In the genomic region with DNA sequence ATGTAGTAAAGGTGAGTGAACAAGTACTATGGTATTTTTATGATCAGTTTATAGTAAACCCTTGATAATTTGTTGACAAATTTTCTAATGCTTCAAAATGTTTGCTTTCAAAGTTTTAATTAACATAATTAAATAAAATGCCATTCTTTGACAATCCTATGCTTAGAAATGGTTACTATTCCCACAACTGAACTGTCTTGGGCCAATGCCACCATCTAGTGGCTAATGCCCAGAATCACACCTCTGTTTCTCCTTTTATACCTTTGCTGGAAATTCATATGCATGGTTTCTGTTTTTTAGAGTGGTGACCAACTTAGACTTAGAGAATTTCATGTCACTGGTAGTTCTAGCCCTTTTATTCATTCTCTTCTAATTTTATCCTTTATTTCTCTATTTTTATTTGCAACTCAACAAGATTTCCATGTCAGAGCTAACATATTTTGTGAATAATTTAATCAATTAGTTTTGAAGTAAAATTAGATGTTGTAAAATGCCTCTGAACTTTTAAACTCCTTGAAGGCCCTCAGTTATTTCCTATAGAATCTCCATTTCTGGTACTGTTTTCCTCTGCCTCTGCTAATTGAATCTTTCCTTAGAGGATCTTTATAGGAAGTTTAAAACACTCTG, we compare ENCODE assay signal across 8 cellular contexts. TPM values are rescaled to one million over a fixed set of nuclear protein-coding genes. Genes with fewer than 3 reads are reported as not detected.
DNase-seq lines count a peak whose midpoint lies in the region; ATAC-seq, FAIRE-seq and TF ChIP-seq lines count a peak whose summit lies in the region.

No MANE protein-coding gene starts in this region.

- DNase-seq in GM06990 (ENCODE audit: extremely low read depth, insufficient read length) (peak; percentile 29), foreskin fibroblast (peak; percentile 40 to 78), occipital lobe (lab: John Stamatoyannopoulos, UW) (peak; percentile 42), urothelium cell line (ENCODE audit: low spot score) (peak; percentile 38)
- DNase-seq in activated T-helper 1 cell treated with anti-CD3 and anti-CD28 coated beads, Interleukin-12 subunit alpha, Interleukin-12 subunit beta, Interleukin-2, Interleukin-4 antibody, amounts not matched to agents 30 ng/mL and 10 ng/mL and 1 ng/mL, durations not matched to agents 14 hours and 24 hours and 36 hours (ENCODE audit: low spot score): peak; percentile 35

- no peak overlapping the region for H2AFZ ChIP-seq in OCI-LY3 (ENCODE audit: low read depth, low read length)

- peaks cover 3% of the 10 kb centered on the region; the same call in 1 of the 2 replicates for H3K4me1 ChIP-seq in OCI-LY3 (ENCODE audit: low read length)

- H3K4me3 Mint-ChIP-seq in activated T-helper 1 cell treated with anti-CD3 and anti-CD28 coated beads, Interleukin-12 subunit alpha, Interleukin-12 subunit beta, Interleukin-2, Interleukin-4 antibody, amounts not matched to agents 30 ng/mL and 10 ng/mL and 1 ng/mL, durations not matched to agents 14 hours and 24 hours and 36 hours: no peak overlapping the region

- H3K27ac ChIP-seq in OCI-LY3 (ENCODE audit: low read length): no peak overlapping the region

- H3K27ac Mint-ChIP-seq in activated T-helper 1 cell treated with anti-CD3 and anti-CD28 coated beads, Interleukin-12 subunit alpha, Interleukin-12 subunit beta, Interleukin-2, Interleukin-4 antibody, amounts not matched to agents 30 ng/mL and 10 ng/mL and 1 ng/mL, durations not matched to agents 14 hours and 24 hours and 36 hours: no peak overlapping the region

- H3K4me3 ChIP-seq in GM06990 (replicated peaks; ENCODE audit: low read depth, low read length) (no peak overlapping the region), OCI-LY3 (ENCODE audit: low read length) (no peak overlapping the region), foreskin fibroblast (ENCODE audit: low read depth in 1 of 2, low read length in 2 of 2) (no peak overlapping the region)

- ATAC-seq in HG03565 (IDR thresholded peaks at IDR 0.05; ENCODE audit: unreplicated experiment) (peak; percentile 67), HG03520 (IDR thresholded peaks at IDR 0.05; ENCODE audit: unreplicated experiment) (no peak)

- H3K9me3 Mint-ChIP-seq in activated T-helper 1 cell treated with anti-CD3 and anti-CD28 coated beads, Interleukin-12 subunit alpha, Interleukin-12 subunit beta, Interleukin-2, Interleukin-4 antibody, amounts not matched to agents 30 ng/mL and 10 ng/mL and 1 ng/mL, durations not matched to agents 14 hours and 24 hours and 36 hours: no peaks in the 10 kb centered on the region

- TF ChIP-seq CTCF in GM06990 (IDR thresholded peaks at IDR 0.05; ENCODE audit: insufficient read depth, low read length, poor library complexity, severe bottlenecking) (peak; percentile 76), OCI-LY3 (IDR thresholded peaks at IDR 0.05; ENCODE audit: low read depth, low read length) (peak; percentile 77), foreskin fibroblast (IDR thresholded peaks at IDR 0.05; ENCODE audit: low read depth, low read length) (peak; percentile 70)

- no peaks in the 10 kb centered on the region for H3K27me3 ChIP-seq in GM06990 (replicated peaks; ENCODE audit: control insufficient read depth, insufficient read depth, low read length)
- H3K27me3 ChIP-seq in OCI-LY3 (ENCODE audit: low read depth, low read length): no peaks in the 10 kb centered on the region

- FAIRE-seq in urothelium cell line (lab: Jason Lieb, UNC): no peak

- peaks cover 5% of the 10 kb centered on the region for H3K4me1 Mint-ChIP-seq in activated T-helper 1 cell treated with anti-CD3 and anti-CD28 coated beads, Interleukin-12 subunit alpha, Interleukin-12 subunit beta, Interleukin-2, Interleukin-4 antibody, amounts not matched to agents 30 ng/mL and 10 ng/mL and 1 ng/mL, durations not matched to agents 14 hours and 24 hours and 36 hours (ENCODE audit: low read depth)

- peaks cover 38% of the 10 kb centered on the region for H3K36me3 Mint-ChIP-seq in activated T-helper 1 cell treated with anti-CD3 and anti-CD28 coated beads, Interleukin-12 subunit alpha, Interleukin-12 subunit beta, Interleukin-2, Interleukin-4 antibody, amounts not matched to agents 30 ng/mL and 10 ng/mL and 1 ng/mL, durations not matched to agents 14 hours and 24 hours and 36 hours (ENCODE audit: low read depth)

- H3K36me3 ChIP-seq in GM06990 (ENCODE audit: control insufficient read depth, insufficient read depth, low read length) (peaks cover 8% of the 10 kb centered on the region), OCI-LY3 (replicated peaks; ENCODE audit: low read depth, low read length) (peaks cover 45% of the 10 kb centered on the region)

- H3K79me2 ChIP-seq in OCI-LY3 (ENCODE audit: low read length): no peaks in the 10 kb centered on the region

- H4K20me1 ChIP-seq in OCI-LY3 (ENCODE audit: insufficient read depth, low read length): no peaks in the 10 kb centered on the region

- no peak overlapping the region for H3K4me2 ChIP-seq in OCI-LY3 (ENCODE audit: low read length)

- H3K9me3 ChIP-seq in OCI-LY3 (ENCODE audit: insufficient read depth, low read length): no peaks in the 10 kb centered on the region

- intact Hi-C loops in activated T-helper 1 cell treated with anti-CD3 and anti-CD28 coated beads, Interleukin-12 subunit alpha, Interleukin-12 subunit beta, Interleukin-2, Interleukin-4 antibody, amounts not matched to agents 30 ng/mL and 10 ng/mL and 1 ng/mL, durations not matched to agents 14 hours and 24 hours and 36 hours (cut with micrococcal nuclease): loop anchor here (1.0 to 2.0 kb wide), 9 partner anchors 31 to 1445 kb away; partner anchors contain the start of gene PCGF5

- no peaks in the 10 kb centered on the region for H3K27me3 Mint-ChIP-seq in activated T-helper 1 cell treated with anti-CD3 and anti-CD28 coated beads, Interleukin-12 subunit alpha, Interleukin-12 subunit beta, Interleukin-2, Interleukin-4 antibody, amounts not matched to agents 30 ng/mL and 10 ng/mL and 1 ng/mL, durations not matched to agents 14 hours and 24 hours and 36 hours (ENCODE audit: insufficient read depth)

- H3K9ac ChIP-seq in OCI-LY3 (ENCODE audit: low read length): no peak overlapping the region

RNA-seq across cellular contexts. Expression of gene PCGF5, which starts 31.1 kb away (rescaled TPM):
- 51.7 TPM in 2 replicates for total RNA-seq in activated T-helper 1 cell treated with anti-CD3 and anti-CD28 coated beads, Interleukin-12 subunit alpha, Interleukin-12 subunit beta, Interleukin-2, Interleukin-4 antibody, amounts not matched to agents 30 ng/mL and 10 ng/mL and 1 ng/mL, durations not matched to agents 14 hours and 24 hours and 36 hours
- total RNA-seq in occipital lobe: 30.7 TPM
